Comparison of ENCODE assay signal across 19 cellular contexts in genomic region chr11:69002101-69002742, GRCh38. TPM values are rescaled to one million over a fixed set of nuclear protein-coding genes. Genes with fewer than 3 reads are reported as not detected.
DNase-seq lines count a peak whose midpoint lies in the region; ATAC-seq and TF ChIP-seq lines count a peak whose summit lies in the region.
"Had no signal": no experiment of that assay in that cellular context is flagged by ENCODE, and none has a peak within 500 bp of the region (broad histone marks: within the 10 kb centered on the region; RNA-seq: fewer than 3 reads in every experiment).

No MANE protein-coding gene starts in this region.

- H3K4me3 Mint-ChIP-seq in nephron, result peak overlapping the region in 1 of 3 experiments; percentile 13
- H3K4me3 Mint-ChIP-seq: activated naive CD4-positive, alpha-beta T cell treated with anti-CD3 and anti-CD28 coated beads, Interleukin-2, amount 50 U/mL, for 24 hours; natural killer cell had no signal

- TF ChIP-seq POLR2A in esophagus muscularis mucosa (IDR thresholded peaks at IDR 0.05; ENCODE audit: low read depth), result no peak

- H3K4me1 ChIP-seq in esophagus muscularis mucosa, result peaks cover 46 to 100% (median 99%) of the 10 kb centered on the region in 4 donors

- H3K4me3 ChIP-seq in esophagus muscularis mucosa, result no peak overlapping the region

- peak; percentile 17 for DNase-seq in NCI-H82 (lab: John Stamatoyannopoulos, UW)
- DNase-seq in NCI-H82 treated with DMSO at 0.1 percent for 48 hours (lab: John Stamatoyannopoulos, UW; ENCODE audit: unreplicated experiment), result no peak
- no peak for DNase-seq in esophagus muscularis mucosa (ENCODE audit: extremely low spot score)
- DNase-seq in ureter (ENCODE audit: low spot score), result peak; percentile 48
- DNase-seq in central memory CD4-positive, alpha-beta T cell, result no peak
- no peak for DNase-seq in hippocampal formation (lab: John Stamatoyannopoulos, UW)
- DNase-seq: DND-41; GOT3; natural killer cell; stimulated activated CD4-positive, alpha-beta T cell treated with anti-CD3 and anti-CD28 coated beads, Interleukin-4, amount 100 ng/mL, for 4 hours; T-helper 2 cell had no signal

- 48% methylated on average over 10 of the region's 10 CpGs for WGBS in esophagus muscularis mucosa

- peaks cover 40% of the 10 kb centered on the region for H3K4me1 Mint-ChIP-seq in nephron
- H3K4me1 Mint-ChIP-seq: activated naive CD4-positive, alpha-beta T cell treated with anti-CD3 and anti-CD28 coated beads, Interleukin-2, amount 50 U/mL, for 24 hours had no signal

- H3K36me3 Mint-ChIP-seq in nephron (ENCODE audit: low read depth), result no peaks in the 10 kb centered on the region
- H3K36me3 Mint-ChIP-seq: activated naive CD4-positive, alpha-beta T cell treated with anti-CD3 and anti-CD28 coated beads, Interleukin-2, amount 50 U/mL, for 24 hours; natural killer cell had no signal

- intact Hi-C loops in esophagus muscularis mucosa (cut with DNase I), result loop anchor here (5.0 kb wide), 1 partner anchor 55 kb away; no protein-coding TSS in a partner anchor

- peaks cover 9 to 36% (median 26%) of the 10 kb centered on the region in 4 donors for H3K36me3 ChIP-seq in esophagus muscularis mucosa

- no peaks in the 10 kb centered on the region for H3K9me3 ChIP-seq in esophagus muscularis mucosa

- H3K27me3 ChIP-seq in esophagus muscularis mucosa, result no peaks in the 10 kb centered on the region

- H3K27me3 Mint-ChIP-seq in nephron (ENCODE audit: low read depth), result peaks cover 18% of the 10 kb centered on the region

- TF ChIP-seq CTCF in esophagus muscularis mucosa (IDR thresholded peaks at IDR 0.05), result no peak
- no peak for TF ChIP-seq CTCF in nephron (IDR thresholded peaks at IDR 0.05; ENCODE audit: unreplicated experiment in 3 of 3)

- TF ChIP-seq EP300 in esophagus muscularis mucosa (IDR thresholded peaks at IDR 0.05), result no peak

- ATAC-seq in GM21619 (IDR thresholded peaks at IDR 0.05; ENCODE audit: unreplicated experiment), result no peak
- ATAC-seq: natural killer cell, right cardiac atrium had no signal

- peak overlapping the region; percentile 36 to 94 (median 93) for H3K27ac Mint-ChIP-seq in nephron
- H3K27ac Mint-ChIP-seq: activated naive CD4-positive, alpha-beta T cell treated with anti-CD3 and anti-CD28 coated beads, Interleukin-2, amount 50 U/mL, for 24 hours; natural killer cell had no signal

- peak overlapping the region; percentile 95 to 99 (median 97) for H3K27ac ChIP-seq in esophagus muscularis mucosa (replicated peaks in 1 of 4)
- H3K27ac ChIP-seq: 22Rv1 had no signal

- no peaks in the 10 kb centered on the region for H3K9me3 Mint-ChIP-seq in nephron
- H3K9me3 Mint-ChIP-seq: activated naive CD4-positive, alpha-beta T cell treated with anti-CD3 and anti-CD28 coated beads, Interleukin-2, amount 50 U/mL, for 24 hours; natural killer cell had no signal

RNA-seq across cellular contexts. Expression of gene MRGPRF, which starts 10.8 kb away (rescaled TPM):
- total RNA-seq in esophagus muscularis mucosa (100 to 1,000 TPM in 3 of 4 donors, 10 to 100 TPM in 1; 77.9 to 206 (median 126) TPM), ureter (75.2 TPM)
- total RNA-seq: glomerular endothelial cell, natural killer cell had no signal

RNA-seq across cellular contexts. Expression of gene MRGPRD, which starts 21.4 kb away (rescaled TPM):
- total RNA-seq in esophagus muscularis mucosa (1 to 10 TPM in 1 of 4 donors, under 1 TPM in 2, not detected in 1; 0.32 to 2.5 (median 0.66) TPM), ureter (not detected)
- total RNA-seq: bronchial epithelial cell, glomerular endothelial cell, kidney epithelial cell, natural killer cell, right cardiac atrium had no signal

RNA-seq across cellular contexts. Expression of gene TPCN2, which starts 46.5 kb away (rescaled TPM):
- 10 to 100 TPM; 18.7 to 34.5 (median 24.7) TPM for total RNA-seq in esophagus muscularis mucosa
- 27.9 TPM for total RNA-seq in ureter

Comparison
In these comparisons a context has a peak if more than half of its experiments do, and no peak if none do; other contexts are left out.
1. DNase-seq: peak in NCI-H82 (single experiment) and ureter (single experiment); none in NCI-H82 treated with DMSO at 0.1 percent for 48 hours (single experiment), esophagus muscularis mucosa (single experiment), central memory CD4-positive, alpha-beta T cell (single experiment) and hippocampal formation (0 of 2).